ENCODE assay signal across 8 cellular contexts in the genomic region with DNA sequence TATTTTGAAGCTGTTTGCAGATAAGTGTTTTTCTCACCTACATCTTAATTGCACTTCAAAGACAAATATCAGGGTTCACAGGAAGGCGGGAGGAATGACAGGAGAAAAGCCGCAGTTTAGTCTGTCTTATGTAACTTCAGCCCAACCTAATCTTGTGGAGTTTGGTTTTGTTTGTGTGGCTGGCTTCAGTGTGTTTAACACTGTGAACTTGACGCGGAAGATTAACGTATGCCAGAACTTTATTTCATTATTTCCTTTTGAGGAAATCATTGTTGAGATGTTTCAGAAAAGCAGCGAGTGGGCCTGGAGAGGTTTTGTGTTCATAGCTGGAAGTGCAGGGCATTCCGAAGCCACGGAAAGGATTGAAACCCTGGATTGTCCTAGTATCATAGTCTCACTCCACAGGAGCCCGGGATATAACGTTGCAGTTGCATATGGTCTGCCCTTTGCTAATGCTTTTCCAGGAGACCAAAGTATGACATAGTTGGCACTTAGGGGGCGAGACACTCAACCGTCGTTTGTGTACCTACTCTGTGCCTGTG. TPM values are rescaled to one million over a fixed set of nuclear protein-coding genes. Genes with fewer than 3 reads are reported as not detected.
DNase-seq lines count a peak whose midpoint lies in the region; ATAC-seq, FAIRE-seq and TF ChIP-seq lines count a peak whose summit lies in the region.

No MANE protein-coding gene starts in this region.

- TF ChIP-seq CTCF in D721Med (IDR thresholded peaks at IDR 0.05; ENCODE audit: insufficient read depth, missing control alignments), result no peak
- no peak for TF ChIP-seq CTCF in breast epithelium (IDR thresholded peaks at IDR 0.05)
- peak; percentile 25 for TF ChIP-seq CTCF in upper lobe of right lung (IDR thresholded peaks at IDR 0.05)

- intact Hi-C loops in breast epithelium (cut with DNase I; ENCODE audit: low total_unique reads) (no loop called here), upper lobe of right lung (cut with DNase I) (no loop called here)

- H3K36me3 ChIP-seq in breast epithelium (no peaks in the 10 kb centered on the region), upper lobe of right lung (no peaks in the 10 kb centered on the region)

- peak overlapping the region; percentile 95 to 96 for H3K27ac ChIP-seq in breast epithelium
- H3K27ac ChIP-seq in upper lobe of right lung, result peak overlapping the region; percentile 83

- H3K9me3 ChIP-seq in breast epithelium (no peaks in the 10 kb centered on the region), upper lobe of right lung (no peaks in the 10 kb centered on the region)

- FAIRE-seq in D721Med (lab: Jason Lieb, UNC), result peak; percentile 6

- H3K4me1 ChIP-seq in breast epithelium, result no peaks in the 10 kb centered on the region
- H3K4me1 ChIP-seq in upper lobe of right lung, result peaks cover 38% of the 10 kb centered on the region

- H3K4me3 ChIP-seq in breast epithelium (peak overlapping the region; percentile 81 to 86 (median 83)), upper lobe of right lung (peak overlapping the region; percentile 88)

- TF ChIP-seq POLR2A in breast epithelium (IDR thresholded peaks at IDR 0.05), result no peak

- no peak for ATAC-seq in upper lobe of right lung
- ATAC-seq in HG02981 (IDR thresholded peaks at IDR 0.05; ENCODE audit: unreplicated experiment), result no peak
- no peak for ATAC-seq in HG03460 (IDR thresholded peaks at IDR 0.05; ENCODE audit: unreplicated experiment)
- no peak for ATAC-seq in GM19351 (IDR thresholded peaks at IDR 0.05; ENCODE audit: unreplicated experiment)

- H3K27me3 ChIP-seq in breast epithelium (no peaks in the 10 kb centered on the region), upper lobe of right lung (no peaks in the 10 kb centered on the region)

- DNase-seq in D721Med (ENCODE audit: insufficient read length, low spot score) (no peak), M059J (ENCODE audit: low read depth) (peak; percentile 12), breast epithelium (ENCODE audit: low spot score in 2 of 2) (no peak), medulla oblongata (ENCODE audit: extremely low spot score) (peak; percentile 47), upper lobe of right lung (no peak)

RNA-seq across cellular contexts. Expression of a gene that starts 2.0 kb away (rescaled TPM):
- 2.6 and 3.0 TPM in 2 replicates for total RNA-seq in M059J (2014; rRNA removed; shearing (Covaris generic))
- 10 to 100 TPM; 11.5 to 24.1 (median 16.2) TPM for total RNA-seq in breast epithelium
- total RNA-seq in upper lobe of right lung, result 25.7 TPM

Comparison
In these comparisons a context has a peak if more than half of its experiments do, and no peak if none do; other contexts are left out.
1. DNase-seq: peak in M059J (single experiment) and medulla oblongata (single experiment); none in D721Med (single experiment), breast epithelium (0 of 2) and upper lobe of right lung (single experiment).